8 cellular contexts compared by ENCODE assay signal in genomic region chr17:42422958-42423712, GRCh38. TPM values are rescaled to one million over a fixed set of nuclear protein-coding genes. Genes with fewer than 3 reads are reported as not detected.
DNase-seq lines count a peak whose midpoint lies in the region; ATAC-seq, FAIRE-seq and TF ChIP-seq lines count a peak whose summit lies in the region.

A gene with protein sequence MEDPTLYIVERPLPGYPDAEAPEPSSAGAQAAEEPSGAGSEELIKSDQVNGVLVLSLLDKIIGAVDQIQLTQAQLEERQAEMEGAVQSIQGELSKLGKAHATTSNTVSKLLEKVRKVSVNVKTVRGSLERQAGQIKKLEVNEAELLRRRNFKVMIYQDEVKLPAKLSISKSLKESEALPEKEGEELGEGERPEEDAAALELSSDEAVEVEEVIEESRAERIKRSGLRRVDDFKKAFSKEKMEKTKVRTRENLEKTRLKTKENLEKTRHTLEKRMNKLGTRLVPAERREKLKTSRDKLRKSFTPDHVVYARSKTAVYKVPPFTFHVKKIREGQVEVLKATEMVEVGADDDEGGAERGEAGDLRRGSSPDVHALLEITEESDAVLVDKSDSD (minus strand): TSS chr17:42423256. CDS start chr17:42423097, 159 bp downstream.

- H3K27ac ChIP-seq in ascending aorta (peak within 1 kb of the TSS; percentile 99 to 100), cardiac muscle cell (peak within 1 kb of the TSS; percentile 40), neutrophil (no peak within 1 kb of the TSS)

- intact Hi-C loops in activated CD4-positive, alpha-beta T cell treated with anti-CD3 and anti-CD28 coated beads for 36 hours (cut with DNase I, micrococcal nuclease): loop anchor here in 1 of 2 experiments (5.0 kb wide), 1 partner anchor 241 kb away; the partner anchor contains the start of gene KCNH4
- intact Hi-C loops in ascending aorta (cut with DNase I): loop anchor here (1.0 to 5.0 kb wide), 5 partner anchors 35 to 254 kb away; partner anchors contain the start of genes ATP6V0A1, NAGLU, PLEKHH3 and STAT3

- H3K9me3 Mint-ChIP-seq in activated CD4-positive, alpha-beta T cell treated with anti-CD3 and anti-CD28 coated beads for 36 hours (ENCODE audit: low read depth): no peaks in the 10 kb centered on the region

- H3K36me3 Mint-ChIP-seq in activated CD4-positive, alpha-beta T cell treated with anti-CD3 and anti-CD28 coated beads for 36 hours (ENCODE audit: low read depth): no peaks in the 10 kb centered on the region

- CTCF ChIA-PET in activated CD4-positive, alpha-beta T cell treated with anti-CD3 and anti-CD28 coated beads for 36 hours (lab: Charles Lee): interaction anchor here (0.9 to 2.6 kb wide), 12 partner anchors 8 to 155 kb away, joined by 4 to 18 read pairs (median 5); no protein-coding TSS in a partner anchor

- DNase-seq in activated CD4-positive, alpha-beta T cell treated with anti-CD3 and anti-CD28 coated beads for 36 hours: peak; percentile 54
- DNase-seq in activated CD4-positive, alpha-beta T cell treated with anti-CD3 and anti-CD28 coated beads for 4 hours: no peak
- DNase-seq in NCI-H2227 (lab: John Stamatoyannopoulos, UW; ENCODE audit: unreplicated experiment): peak; percentile 70
- peak; percentile 85 to 99 for DNase-seq in ascending aorta (ENCODE audit: low spot score in 2 of 2)
- DNase-seq in cardiac muscle cell (ENCODE audit: low read depth in 1 of 2, low spot score in 1 of 2): peak; percentile 94 to 99
- DNase-seq in D721Med (ENCODE audit: insufficient read length, low spot score): no peak

- H3K27ac Mint-ChIP-seq in activated CD4-positive, alpha-beta T cell treated with anti-CD3 and anti-CD28 coated beads for 36 hours: peak within 1 kb of the TSS; percentile 48

- peak within 1 kb of the TSS; percentile 92 to 100 for H3K4me3 ChIP-seq in ascending aorta
- H3K4me3 ChIP-seq in cardiac muscle cell: peak within 1 kb of the TSS; percentile 52
- peak within 1 kb of the TSS; percentile 57 to 69 for H3K4me3 ChIP-seq in neutrophil (ENCODE audit: low read depth in 1 of 2, low read length in 1 of 2)

- peaks cover 10 to 32% of the 10 kb centered on the region in 2 donors for H3K4me1 ChIP-seq in ascending aorta
- H3K4me1 ChIP-seq in cardiac muscle cell (ENCODE audit: low read depth): peaks cover 25% of the 10 kb centered on the region
- peaks cover 41 to 42% of the 10 kb centered on the region in 2 experiments for H3K4me1 ChIP-seq in neutrophil (ENCODE audit: control insufficient read depth in 1 of 2, insufficient read depth in 1 of 2, low read depth in 1 of 2, low read length in 1 of 2)

- no peaks in the 10 kb centered on the region for H3K36me3 ChIP-seq in ascending aorta
- no peaks in the 10 kb centered on the region for H3K36me3 ChIP-seq in cardiac muscle cell
- no peaks in the 10 kb centered on the region for H3K36me3 ChIP-seq in neutrophil

- H3K4me1 Mint-ChIP-seq in activated CD4-positive, alpha-beta T cell treated with anti-CD3 and anti-CD28 coated beads for 36 hours: peaks cover 19% of the 10 kb centered on the region

- ATAC-seq in activated CD4-positive, alpha-beta T cell treated with anti-CD3 and anti-CD28 coated beads for 36 hours: peak; percentile 42
- ATAC-seq in GM19397 (IDR thresholded peaks at IDR 0.05; ENCODE audit: unreplicated experiment): no peak

- H3K27me3 Mint-ChIP-seq in activated CD4-positive, alpha-beta T cell treated with anti-CD3 and anti-CD28 coated beads for 36 hours: peaks cover 26% of the 10 kb centered on the region

- H3K27me3 ChIP-seq in ascending aorta: no peaks in the 10 kb centered on the region
- peaks cover 20% of the 10 kb centered on the region for H3K27me3 ChIP-seq in cardiac muscle cell
- H3K27me3 ChIP-seq in neutrophil: peaks cover 71% of the 10 kb centered on the region

- no peak for FAIRE-seq in D721Med (lab: Jason Lieb, UNC)

- POLR2A ChIA-PET in activated CD4-positive, alpha-beta T cell treated with anti-CD3 and anti-CD28 coated beads for 36 hours (lab: Charles Lee): interaction anchor here (0.5 to 1.2 kb wide), 4 partner anchors 15 to 111 kb away, joined by 3 to 5 read pairs (median 4); no protein-coding TSS in a partner anchor

- H3K9me3 ChIP-seq in ascending aorta (no peaks in the 10 kb centered on the region), cardiac muscle cell (ENCODE audit: low read depth) (no peaks in the 10 kb centered on the region), neutrophil (no peaks in the 10 kb centered on the region)

- H3K4me3 Mint-ChIP-seq in activated CD4-positive, alpha-beta T cell treated with anti-CD3 and anti-CD28 coated beads for 36 hours: peak within 1 kb of the TSS; percentile 75

- TF ChIP-seq CTCF in ascending aorta (IDR thresholded peaks at IDR 0.05): no peak
- TF ChIP-seq CTCF in cardiac muscle cell (IDR thresholded peaks at IDR 0.05; ENCODE audit: low read depth, low read length): no peak
- TF ChIP-seq CTCF in neutrophil (IDR thresholded peaks at IDR 0.05): no peak
- TF ChIP-seq CTCF in D721Med (IDR thresholded peaks at IDR 0.05; ENCODE audit: insufficient read depth, missing control alignments): no peak

RNA-seq across cellular contexts. Expression of the gene that starts here (rescaled TPM):
- 1 to 10 TPM; 4.2 to 4.4 TPM for total RNA-seq in activated CD4-positive, alpha-beta T cell treated with anti-CD3 and anti-CD28 coated beads for 36 hours
- total RNA-seq in ascending aorta (548 TPM), cardiac muscle cell (47.7 and 72.3 TPM in 2 replicates)
- polyA plus RNA-seq in cardiac muscle cell: 40.0 and 61.3 TPM in 2 replicates

Comparison
In these comparisons a context has a peak if more than half of its experiments do, and no peak if none do; other contexts are left out.
1. DNase-seq: peak in activated CD4-positive, alpha-beta T cell treated with anti-CD3 and anti-CD28 coated beads for 36 hours (single experiment), NCI-H2227 (single experiment), ascending aorta (2 of 2) and cardiac muscle cell (2 of 2); none in activated CD4-positive, alpha-beta T cell treated with anti-CD3 and anti-CD28 coated beads for 4 hours (0 of 2) and D721Med (single experiment).
2. Peak in every context shown above with its lines, with median percentiles within 50 percentile points of each other: H3K4me3 ChIP-seq.